ENCODE assay signal across 1 cellular context in the genomic region with DNA sequence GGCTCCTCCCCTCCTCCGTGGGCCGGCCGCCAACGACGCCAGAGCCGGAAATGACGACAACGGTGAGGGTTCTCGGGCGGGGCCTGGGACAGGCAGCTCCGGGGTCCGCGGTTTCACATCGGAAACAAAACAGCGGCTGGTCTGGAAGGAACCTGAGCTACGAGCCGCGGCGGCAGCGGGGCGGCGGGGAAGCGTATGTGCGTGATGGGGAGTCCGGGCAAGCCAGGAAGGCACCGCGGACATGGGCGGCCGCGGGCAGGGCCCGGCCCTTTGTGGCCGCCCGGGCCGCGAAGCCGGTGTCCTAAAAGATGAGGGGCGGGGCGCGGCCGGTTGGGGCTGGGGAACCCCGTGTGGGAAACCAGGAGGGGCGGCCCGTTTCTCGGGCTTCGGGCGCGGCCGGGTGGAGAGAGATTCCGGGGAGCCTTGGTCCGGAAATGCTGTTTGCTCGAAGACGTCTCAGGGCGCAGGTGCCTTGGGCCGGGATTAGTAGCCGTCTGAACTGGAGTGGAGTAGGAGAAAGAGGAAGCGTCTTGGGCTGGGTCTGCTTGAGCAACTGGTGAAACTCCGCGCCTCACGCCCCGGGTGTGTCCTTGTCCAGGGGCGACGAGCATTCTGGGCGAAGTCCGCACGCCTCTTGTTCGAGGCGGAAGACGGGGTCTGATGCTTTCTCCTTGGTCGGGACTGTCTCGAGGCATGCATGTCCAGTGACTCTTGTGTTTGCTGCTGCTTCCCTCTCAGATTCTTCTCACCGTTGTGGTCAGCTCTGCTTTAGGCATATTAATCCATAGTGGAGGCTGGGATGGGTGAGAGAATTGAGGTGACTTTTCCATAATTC.
TF ChIP-seq lines count a peak whose summit lies in the region.

A gene (plus strand): TSS at position 121 of the 835 bp plus-strand sequence. CDS start 11,513 bp downstream, outside the sequence.

TF ChIP-seq in HEK293, 187 proteins besides CTCF, POLR2A, EP300 and RAD21 (continued from another document):
- TF ChIP-seq, protein P1, sequence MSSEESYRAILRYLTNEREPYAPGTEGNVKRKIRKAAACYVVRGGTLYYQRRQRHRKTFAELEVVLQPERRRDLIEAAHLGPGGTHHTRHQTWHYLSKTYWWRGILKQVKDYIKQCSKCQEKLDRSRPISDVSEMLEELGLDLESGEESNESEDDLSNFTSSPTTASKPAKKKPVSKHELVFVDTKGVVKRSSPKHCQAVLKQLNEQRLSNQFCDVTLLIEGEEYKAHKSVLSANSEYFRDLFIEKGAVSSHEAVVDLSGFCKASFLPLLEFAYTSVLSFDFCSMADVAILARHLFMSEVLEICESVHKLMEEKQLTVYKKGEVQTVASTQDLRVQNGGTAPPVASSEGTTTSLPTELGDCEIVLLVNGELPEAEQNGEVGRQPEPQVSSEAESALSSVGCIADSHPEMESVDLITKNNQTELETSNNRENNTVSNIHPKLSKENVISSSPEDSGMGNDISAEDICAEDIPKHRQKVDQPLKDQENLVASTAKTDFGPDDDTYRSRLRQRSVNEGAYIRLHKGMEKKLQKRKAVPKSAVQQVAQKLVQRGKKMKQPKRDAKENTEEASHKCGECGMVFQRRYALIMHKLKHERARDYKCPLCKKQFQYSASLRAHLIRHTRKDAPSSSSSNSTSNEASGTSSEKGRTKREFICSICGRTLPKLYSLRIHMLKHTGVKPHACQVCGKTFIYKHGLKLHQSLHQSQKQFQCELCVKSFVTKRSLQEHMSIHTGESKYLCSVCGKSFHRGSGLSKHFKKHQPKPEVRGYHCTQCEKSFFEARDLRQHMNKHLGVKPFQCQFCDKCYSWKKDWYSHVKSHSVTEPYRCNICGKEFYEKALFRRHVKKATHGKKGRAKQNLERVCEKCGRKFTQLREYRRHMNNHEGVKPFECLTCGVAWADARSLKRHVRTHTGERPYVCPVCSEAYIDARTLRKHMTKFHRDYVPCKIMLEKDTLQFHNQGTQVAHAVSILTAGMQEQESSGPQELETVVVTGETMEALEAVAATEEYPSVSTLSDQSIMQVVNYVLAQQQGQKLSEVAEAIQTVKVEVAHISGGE (tag by site-specific recombination; conservative IDR thresholded peaks at IDR 0.05; ENCODE audit: low read depth) = peak; percentile 93
- TF ChIP-seq ZNF600 (tag by site-specific recombination; IDR thresholded peaks at IDR 0.05) (peak; percentile 55; the same call in 1 of the 2 replicates), ZBTB17 (tag by site-specific recombination; IDR thresholded peaks at IDR 0.05) (peak; percentile 82), ZFHX2 (tag by site-specific recombination; conservative IDR thresholded peaks at IDR 0.05) (peak; percentile 51), ZNF529 (tag by site-specific recombination; IDR thresholded peaks at IDR 0.05; ENCODE audit: insufficient replicate concordance) (no peak), SCRT1 (tag by site-specific recombination; IDR thresholded peaks at IDR 0.05; ENCODE audit: borderline replicate concordance) (peak; percentile 10; the same call in 1 of the 2 replicates), SALL2 (tag by site-specific recombination; IDR thresholded peaks at IDR 0.05; ENCODE audit: borderline replicate concordance) (no peak), SP3 (tag by site-specific recombination; IDR thresholded peaks at IDR 0.05) (peak; percentile 80), ZNF791 (tag by site-specific recombination; IDR thresholded peaks at IDR 0.05) (no peak), ZNF707 (tag by site-specific recombination; IDR thresholded peaks at IDR 0.05) (no peak), KLF9 (tag by site-specific recombination; IDR thresholded peaks at IDR 0.05; ENCODE audit: low read depth) (peak; percentile 79), SP2 (tag by site-specific recombination; IDR thresholded peaks at IDR 0.05) (peak; percentile 71), ZNF623 (tag by site-specific recombination; IDR thresholded peaks at IDR 0.05) (no peak), ZNF335 (tag by site-specific recombination; conservative IDR thresholded peaks at IDR 0.05) (peak; percentile 78), ZNF76 (tag by site-specific recombination; IDR thresholded peaks at IDR 0.05; ENCODE audit: borderline replicate concordance, low read depth) (0 out of 2 replicates have a peak, but pooled peaks have one; percentile 27), ZNF24 (tag by site-specific recombination; IDR thresholded peaks at IDR 0.05) (0 out of 2 replicates have a peak, but pooled peaks have one; percentile 34), ZNF701 (tag by site-specific recombination; IDR thresholded peaks at IDR 0.05) (no peak), ZNF629 (tag by site-specific recombination; IDR thresholded peaks at IDR 0.05) (peak; percentile 74), SCRT2 (tag by site-specific recombination; IDR thresholded peaks at IDR 0.05) (peak; percentile 78), OSR2 (tag by site-specific recombination; IDR thresholded peaks at IDR 0.05) (no peak), ZNF221 (tag by site-specific recombination; IDR thresholded peaks at IDR 0.05; ENCODE audit: borderline replicate concordance) (no peak), ZEB2 (tag by site-specific recombination; IDR thresholded peaks at IDR 0.05) (peak; percentile 32; the same call in 1 of the 2 replicates), ZNF792 (tag by site-specific recombination; IDR thresholded peaks at IDR 0.05) (no peak), ZXDB (tag by site-specific recombination; IDR thresholded peaks at IDR 0.05) (peak; percentile 99), ZNF394 (tag by site-specific recombination; IDR thresholded peaks at IDR 0.05; ENCODE audit: borderline replicate concordance) (no peak), ZBTB20 (tag by site-specific recombination; IDR thresholded peaks at IDR 0.05) (peak; percentile 85; the same call in 1 of the 2 replicates), ZBTB8A (tag by site-specific recombination; IDR thresholded peaks at IDR 0.05) (peak; percentile 47; the same call in 1 of the 2 replicates)
- TF ChIP-seq, protein P2, sequence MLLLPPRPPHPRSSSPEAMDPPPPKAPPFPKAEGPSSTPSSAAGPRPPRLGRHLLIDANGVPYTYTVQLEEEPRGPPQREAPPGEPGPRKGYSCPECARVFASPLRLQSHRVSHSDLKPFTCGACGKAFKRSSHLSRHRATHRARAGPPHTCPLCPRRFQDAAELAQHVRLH (tag by site-specific recombination; IDR thresholded peaks at IDR 0.05) = peak; percentile 42; the same call in 1 of the 2 replicates
- TF ChIP-seq, protein P3, sequence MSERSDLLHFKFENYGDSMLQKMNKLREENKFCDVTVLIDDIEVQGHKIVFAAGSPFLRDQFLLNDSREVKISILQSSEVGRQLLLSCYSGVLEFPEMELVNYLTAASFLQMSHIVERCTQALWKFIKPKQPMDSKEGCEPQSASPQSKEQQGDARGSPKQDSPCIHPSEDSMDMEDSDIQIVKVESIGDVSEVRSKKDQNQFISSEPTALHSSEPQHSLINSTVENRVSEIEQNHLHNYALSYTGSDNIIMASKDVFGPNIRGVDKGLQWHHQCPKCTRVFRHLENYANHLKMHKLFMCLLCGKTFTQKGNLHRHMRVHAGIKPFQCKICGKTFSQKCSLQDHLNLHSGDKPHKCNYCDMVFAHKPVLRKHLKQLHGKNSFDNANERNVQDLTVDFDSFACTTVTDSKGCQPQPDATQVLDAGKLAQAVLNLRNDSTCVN (tag by site-specific recombination; optimal IDR thresholded peaks at IDR 0.05) = peak; percentile 33
- TF ChIP-seq, protein P4, sequence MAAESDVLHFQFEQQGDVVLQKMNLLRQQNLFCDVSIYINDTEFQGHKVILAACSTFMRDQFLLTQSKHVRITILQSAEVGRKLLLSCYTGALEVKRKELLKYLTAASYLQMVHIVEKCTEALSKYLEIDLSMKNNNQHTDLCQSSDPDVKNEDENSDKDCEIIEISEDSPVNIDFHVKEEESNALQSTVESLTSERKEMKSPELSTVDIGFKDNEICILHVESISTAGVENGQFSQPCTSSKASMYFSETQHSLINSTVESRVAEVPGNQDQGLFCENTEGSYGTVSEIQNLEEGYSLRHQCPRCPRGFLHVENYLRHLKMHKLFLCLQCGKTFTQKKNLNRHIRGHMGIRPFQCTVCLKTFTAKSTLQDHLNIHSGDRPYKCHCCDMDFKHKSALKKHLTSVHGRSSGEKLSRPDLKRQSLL (tag by site-specific recombination; IDR thresholded peaks at IDR 0.05) = peak; percentile 61; the same call in 1 of the 2 replicates
- TF ChIP-seq, protein P5, sequence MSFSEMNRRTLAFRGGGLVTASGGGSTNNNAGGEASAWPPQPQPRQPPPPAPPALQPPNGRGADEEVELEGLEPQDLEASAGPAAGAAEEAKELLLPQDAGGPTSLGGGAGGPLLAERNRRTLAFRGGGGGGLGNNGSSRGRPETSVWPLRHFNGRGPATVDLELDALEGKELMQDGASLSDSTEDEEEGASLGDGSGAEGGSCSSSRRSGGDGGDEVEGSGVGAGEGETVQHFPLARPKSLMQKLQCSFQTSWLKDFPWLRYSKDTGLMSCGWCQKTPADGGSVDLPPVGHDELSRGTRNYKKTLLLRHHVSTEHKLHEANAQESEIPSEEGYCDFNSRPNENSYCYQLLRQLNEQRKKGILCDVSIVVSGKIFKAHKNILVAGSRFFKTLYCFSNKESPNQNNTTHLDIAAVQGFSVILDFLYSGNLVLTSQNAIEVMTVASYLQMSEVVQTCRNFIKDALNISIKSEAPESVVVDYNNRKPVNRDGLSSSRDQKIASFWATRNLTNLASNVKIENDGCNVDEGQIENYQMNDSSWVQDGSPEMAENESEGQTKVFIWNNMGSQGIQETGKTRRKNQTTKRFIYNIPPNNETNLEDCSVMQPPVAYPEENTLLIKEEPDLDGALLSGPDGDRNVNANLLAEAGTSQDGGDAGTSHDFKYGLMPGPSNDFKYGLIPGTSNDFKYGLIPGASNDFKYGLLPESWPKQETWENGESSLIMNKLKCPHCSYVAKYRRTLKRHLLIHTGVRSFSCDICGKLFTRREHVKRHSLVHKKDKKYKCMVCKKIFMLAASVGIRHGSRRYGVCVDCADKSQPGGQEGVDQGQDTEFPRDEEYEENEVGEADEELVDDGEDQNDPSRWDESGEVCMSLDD (tag by site-specific recombination; IDR thresholded peaks at IDR 0.05) = no peak
- TF ChIP-seq, protein P6, sequence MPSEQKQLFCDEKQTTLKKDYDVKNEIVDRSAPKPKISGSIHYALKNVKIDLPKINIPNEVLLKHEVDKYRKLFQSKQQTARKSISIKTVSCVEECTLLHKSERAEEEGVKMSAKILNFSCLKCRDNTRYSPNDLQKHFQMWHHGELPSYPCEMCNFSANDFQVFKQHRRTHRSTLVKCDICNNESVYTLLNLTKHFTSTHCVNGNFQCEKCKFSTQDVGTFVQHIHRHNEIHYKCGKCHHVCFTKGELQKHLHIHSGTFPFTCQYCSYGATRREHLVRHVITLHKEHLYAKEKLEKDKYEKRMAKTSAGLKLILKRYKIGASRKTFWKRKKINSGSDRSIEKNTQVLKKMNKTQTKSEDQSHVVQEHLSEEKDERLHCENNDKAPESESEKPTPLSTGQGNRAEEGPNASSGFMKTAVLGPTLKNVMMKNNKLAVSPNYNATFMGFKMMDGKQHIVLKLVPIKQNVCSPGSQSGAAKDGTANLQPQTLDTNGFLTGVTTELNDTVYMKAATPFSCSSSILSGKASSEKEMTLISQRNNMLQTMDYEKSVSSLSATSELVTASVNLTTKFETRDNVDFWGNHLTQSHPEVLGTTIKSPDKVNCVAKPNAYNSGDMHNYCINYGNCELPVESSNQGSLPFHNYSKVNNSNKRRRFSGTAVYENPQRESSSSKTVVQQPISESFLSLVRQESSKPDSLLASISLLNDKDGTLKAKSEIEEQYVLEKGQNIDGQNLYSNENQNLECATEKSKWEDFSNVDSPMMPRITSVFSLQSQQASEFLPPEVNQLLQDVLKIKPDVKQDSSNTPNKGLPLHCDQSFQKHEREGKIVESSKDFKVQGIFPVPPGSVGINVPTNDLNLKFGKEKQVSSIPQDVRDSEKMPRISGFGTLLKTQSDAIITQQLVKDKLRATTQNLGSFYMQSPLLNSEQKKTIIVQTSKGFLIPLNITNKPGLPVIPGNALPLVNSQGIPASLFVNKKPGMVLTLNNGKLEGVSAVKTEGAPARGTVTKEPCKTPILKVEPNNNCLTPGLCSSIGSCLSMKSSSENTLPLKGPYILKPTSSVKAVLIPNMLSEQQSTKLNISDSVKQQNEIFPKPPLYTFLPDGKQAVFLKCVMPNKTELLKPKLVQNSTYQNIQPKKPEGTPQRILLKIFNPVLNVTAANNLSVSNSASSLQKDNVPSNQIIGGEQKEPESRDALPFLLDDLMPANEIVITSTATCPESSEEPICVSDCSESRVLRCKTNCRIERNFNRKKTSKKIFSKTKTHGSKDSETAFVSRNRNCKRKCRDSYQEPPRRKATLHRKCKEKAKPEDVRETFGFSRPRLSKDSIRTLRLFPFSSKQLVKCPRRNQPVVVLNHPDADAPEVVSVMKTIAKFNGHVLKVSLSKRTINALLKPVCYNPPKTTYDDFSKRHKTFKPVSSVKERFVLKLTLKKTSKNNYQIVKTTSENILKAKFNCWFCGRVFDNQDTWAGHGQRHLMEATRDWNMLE (tag by site-specific recombination; conservative IDR thresholded peaks at IDR 0.05; ENCODE audit: low read depth) = peak; percentile 64
- TF ChIP-seq, protein P7, sequence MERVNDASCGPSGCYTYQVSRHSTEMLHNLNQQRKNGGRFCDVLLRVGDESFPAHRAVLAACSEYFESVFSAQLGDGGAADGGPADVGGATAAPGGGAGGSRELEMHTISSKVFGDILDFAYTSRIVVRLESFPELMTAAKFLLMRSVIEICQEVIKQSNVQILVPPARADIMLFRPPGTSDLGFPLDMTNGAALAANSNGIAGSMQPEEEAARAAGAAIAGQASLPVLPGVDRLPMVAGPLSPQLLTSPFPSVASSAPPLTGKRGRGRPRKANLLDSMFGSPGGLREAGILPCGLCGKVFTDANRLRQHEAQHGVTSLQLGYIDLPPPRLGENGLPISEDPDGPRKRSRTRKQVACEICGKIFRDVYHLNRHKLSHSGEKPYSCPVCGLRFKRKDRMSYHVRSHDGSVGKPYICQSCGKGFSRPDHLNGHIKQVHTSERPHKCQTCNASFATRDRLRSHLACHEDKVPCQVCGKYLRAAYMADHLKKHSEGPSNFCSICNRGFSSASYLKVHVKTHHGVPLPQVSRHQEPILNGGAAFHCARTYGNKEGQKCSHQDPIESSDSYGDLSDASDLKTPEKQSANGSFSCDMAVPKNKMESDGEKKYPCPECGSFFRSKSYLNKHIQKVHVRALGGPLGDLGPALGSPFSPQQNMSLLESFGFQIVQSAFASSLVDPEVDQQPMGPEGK (tag by site-specific recombination; IDR thresholded peaks at IDR 0.05) = peak; percentile 62
TF ChIP-seq in HEK293: peak in this region for 27.
